ENCODE assay signal across 1 cellular context in the genomic region with DNA sequence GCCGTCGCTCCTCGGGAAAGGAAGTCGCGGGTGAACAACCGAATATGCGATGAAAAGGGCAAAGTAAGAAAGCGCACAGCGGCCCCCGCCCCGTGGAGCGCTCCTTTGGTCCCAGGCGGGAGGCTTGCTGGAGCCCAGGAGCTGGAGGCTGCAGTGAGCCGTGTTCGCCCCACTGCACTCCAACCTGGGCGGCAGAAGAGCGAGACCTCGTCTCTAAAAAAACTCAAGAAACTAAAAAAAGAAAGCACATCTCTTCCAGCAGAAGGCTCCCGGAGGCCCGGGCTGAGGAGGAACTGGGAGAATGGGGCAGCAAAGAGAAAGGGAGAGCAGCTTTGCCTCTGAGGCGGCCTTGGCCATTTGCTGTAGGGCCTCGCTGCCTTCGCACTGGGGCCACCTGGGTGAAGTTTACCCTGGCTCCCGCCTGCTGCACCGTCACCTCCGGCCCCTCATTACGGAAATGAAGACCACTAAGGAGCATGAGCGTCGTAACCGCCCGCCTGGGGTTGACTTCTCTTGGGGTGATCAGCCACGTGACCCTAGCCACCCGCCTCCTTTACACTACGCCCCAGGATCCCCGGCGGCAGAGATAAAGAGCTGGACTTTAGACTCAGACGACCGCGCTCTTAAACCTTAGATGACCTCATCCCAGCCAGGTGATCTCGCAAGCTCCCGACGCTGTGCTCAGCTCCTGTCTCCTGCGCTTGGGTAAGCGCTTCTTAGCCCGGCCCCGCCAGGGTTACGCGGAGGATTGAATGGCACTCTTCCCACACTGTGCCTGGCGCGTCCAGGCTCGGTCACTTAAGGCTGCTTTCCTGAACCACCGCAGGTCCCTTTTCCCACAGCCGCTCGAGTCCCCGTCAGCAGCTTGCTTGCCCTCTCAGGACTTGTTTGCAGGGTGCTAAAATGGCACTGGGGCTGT.
TF ChIP-seq lines count a peak whose summit lies in the region.

No MANE protein-coding gene starts in this region.

TF ChIP-seq in GM23338, 12 proteins besides CTCF, POLR2A, EP300 and RAD21 (continued from another document):
- TF ChIP-seq, protein P1, sequence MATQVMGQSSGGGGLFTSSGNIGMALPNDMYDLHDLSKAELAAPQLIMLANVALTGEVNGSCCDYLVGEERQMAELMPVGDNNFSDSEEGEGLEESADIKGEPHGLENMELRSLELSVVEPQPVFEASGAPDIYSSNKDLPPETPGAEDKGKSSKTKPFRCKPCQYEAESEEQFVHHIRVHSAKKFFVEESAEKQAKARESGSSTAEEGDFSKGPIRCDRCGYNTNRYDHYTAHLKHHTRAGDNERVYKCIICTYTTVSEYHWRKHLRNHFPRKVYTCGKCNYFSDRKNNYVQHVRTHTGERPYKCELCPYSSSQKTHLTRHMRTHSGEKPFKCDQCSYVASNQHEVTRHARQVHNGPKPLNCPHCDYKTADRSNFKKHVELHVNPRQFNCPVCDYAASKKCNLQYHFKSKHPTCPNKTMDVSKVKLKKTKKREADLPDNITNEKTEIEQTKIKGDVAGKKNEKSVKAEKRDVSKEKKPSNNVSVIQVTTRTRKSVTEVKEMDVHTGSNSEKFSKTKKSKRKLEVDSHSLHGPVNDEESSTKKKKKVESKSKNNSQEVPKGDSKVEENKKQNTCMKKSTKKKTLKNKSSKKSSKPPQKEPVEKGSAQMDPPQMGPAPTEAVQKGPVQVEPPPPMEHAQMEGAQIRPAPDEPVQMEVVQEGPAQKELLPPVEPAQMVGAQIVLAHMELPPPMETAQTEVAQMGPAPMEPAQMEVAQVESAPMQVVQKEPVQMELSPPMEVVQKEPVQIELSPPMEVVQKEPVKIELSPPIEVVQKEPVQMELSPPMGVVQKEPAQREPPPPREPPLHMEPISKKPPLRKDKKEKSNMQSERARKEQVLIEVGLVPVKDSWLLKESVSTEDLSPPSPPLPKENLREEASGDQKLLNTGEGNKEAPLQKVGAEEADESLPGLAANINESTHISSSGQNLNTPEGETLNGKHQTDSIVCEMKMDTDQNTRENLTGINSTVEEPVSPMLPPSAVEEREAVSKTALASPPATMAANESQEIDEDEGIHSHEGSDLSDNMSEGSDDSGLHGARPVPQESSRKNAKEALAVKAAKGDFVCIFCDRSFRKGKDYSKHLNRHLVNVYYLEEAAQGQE (IDR thresholded peaks at IDR 0.05; ENCODE audit: unreplicated experiment), result no peak
- TF ChIP-seq NANOG (IDR thresholded peaks at IDR 0.05; ENCODE audit: borderline replicate concordance) (no peak), EZH2 (IDR thresholded peaks at IDR 0.05; ENCODE audit: low read depth, unreplicated experiment) (no peak), ZNF331 (CRISPR knock-in tag; IDR thresholded peaks at IDR 0.05; ENCODE audit: low read depth) (no peak), JUNB (IDR thresholded peaks at IDR 0.05; ENCODE audit: unreplicated experiment) (no peak)
